ENCODE assay signal across 23 cellular contexts in genomic region chr7:22604246-22604645, GRCh38.
"Had no signal": no experiment of that assay in that cellular context is flagged by ENCODE, and none has a peak within 500 bp of the region (broad histone marks: within the 10 kb centered on the region; RNA-seq: fewer than 3 reads in every experiment).

No MANE protein-coding gene starts in this region.

- H3K9me3 ChIP-seq: mucosa of descending colon, ovary, psoas muscle, sigmoid colon, spleen, thoracic aorta, tibial nerve, upper lobe of left lung had no signal

- H3K27me3 ChIP-seq: neural progenitor cell, ovary, sigmoid colon, spleen, tibial nerve, upper lobe of left lung had no signal

- H2AFZ ChIP-seq: neural progenitor cell had no signal

- H3K27ac ChIP-seq: epithelial cell of prostate, neural progenitor cell, ovary, psoas muscle, sigmoid colon, skin epidermis, spleen, thoracic aorta, tibial nerve, upper lobe of left lung had no signal

- H3K9ac ChIP-seq: neural progenitor cell had no signal

- H3K36me3 Mint-ChIP-seq: mesothelial cell of epicardium; naive thymus-derived CD4-positive, alpha-beta T cell; neural progenitor cell had no signal

- DNase-seq: effector CD8-positive, alpha-beta T cell; endodermal cell; hypothalamus; mesenchymal stem cell; mucosa of descending colon; naive thymus-derived CD4-positive, alpha-beta T cell; nucleus accumbens; ovary; posterior cingulate gyrus; psoas muscle; right cardiac atrium; sigmoid colon; spleen; stimulated activated naive B cell treated with anti-CD40 and anti-IgM and Interleukin-4, amounts not matched to agents 10 μg/mL and 1 μg/mL and 100 μg/mL, for 72 hours; upper lobe of left lung had no signal

- H3K27ac Mint-ChIP-seq: endodermal cell; mesothelial cell of epicardium; naive thymus-derived CD4-positive, alpha-beta T cell; nephron; neural progenitor cell; stimulated activated naive B cell treated with anti-CD40 and anti-IgM and Interleukin-4, amounts not matched to agents 10 μg/mL and 1 μg/mL and 100 μg/mL, for 72 hours; stimulated activated naive CD8-positive, alpha-beta T cell treated with anti-CD3 and anti-CD28 coated beads, Interleukin-15, Interleukin-2, amounts not matched to agents 100 ng/mL and 50 ng/mL, for 24 hours had no signal

- H3K36me3 ChIP-seq: neural progenitor cell, ovary, sigmoid colon, spleen, thoracic aorta, tibial nerve, upper lobe of left lung had no signal

- H3K4me3 Mint-ChIP-seq: endodermal cell; mesothelial cell of epicardium; naive thymus-derived CD4-positive, alpha-beta T cell; nephron; neural progenitor cell; stimulated activated naive B cell treated with anti-CD40 and anti-IgM and Interleukin-4, amounts not matched to agents 10 μg/mL and 1 μg/mL and 100 μg/mL, for 72 hours; stimulated activated naive CD8-positive, alpha-beta T cell treated with anti-CD3 and anti-CD28 coated beads, Interleukin-15, Interleukin-2, amounts not matched to agents 100 ng/mL and 50 ng/mL, for 24 hours had no signal

- H3K4me3 ChIP-seq: mucosa of descending colon, neural progenitor cell, ovary, psoas muscle, sigmoid colon, skin epidermis, spleen, thoracic aorta, tibial nerve, upper lobe of left lung had no signal

- H3K4me2 ChIP-seq: neural progenitor cell had no signal

- H3K9me3 Mint-ChIP-seq: endodermal cell; mesothelial cell of epicardium; nephron; neural progenitor cell; stimulated activated naive B cell treated with anti-CD40 and anti-IgM and Interleukin-4, amounts not matched to agents 10 μg/mL and 1 μg/mL and 100 μg/mL, for 72 hours; stimulated activated naive CD8-positive, alpha-beta T cell treated with anti-CD3 and anti-CD28 coated beads, Interleukin-15, Interleukin-2, amounts not matched to agents 100 ng/mL and 50 ng/mL, for 24 hours had no signal
